8 cellular contexts compared by ENCODE assay signal in genomic region chr16:79601092-79601977, GRCh38. TPM values are rescaled to one million over a fixed set of nuclear protein-coding genes. Genes with fewer than 3 reads are reported as not detected.
DNase-seq lines count a peak whose midpoint lies in the region; ATAC-seq lines count a peak whose summit lies in the region.

No MANE protein-coding gene starts in this region.

- H3K4me3 ChIP-seq in aorta (ENCODE audit: low read length in 2 of 2) = peak overlapping the region; percentile 85 to 89

- no peaks in the 10 kb centered on the region for H3K9me3 ChIP-seq in aorta (ENCODE audit: control insufficient read depth, low read length)

- H3K27me3 ChIP-seq in aorta (ENCODE audit: control insufficient read depth in 1 of 2, insufficient read depth in 2 of 2, low read length in 1 of 2) = no peaks in the 10 kb centered on the region

- no peak for ATAC-seq in naive thymus-derived CD8-positive, alpha-beta T cell
- ATAC-seq in aorta (ENCODE audit: low FRiP score) = peak; percentile 70
- no peak for ATAC-seq in GM19397 (IDR thresholded peaks at IDR 0.05; ENCODE audit: unreplicated experiment)

- H3K4me1 ChIP-seq in aorta (ENCODE audit: control insufficient read depth in 1 of 2, insufficient read depth in 2 of 2, low read length in 2 of 2) = no peaks in the 10 kb centered on the region

- WGBS in aorta, 2 donors = 0% methylated on average over 50 to 51 of the region's 51 CpGs

- H3K27me3 Mint-ChIP-seq in naive thymus-derived CD8-positive, alpha-beta T cell = peaks cover 28 to 73% (median 47%) of the 10 kb centered on the region in 5 donors

- intact Hi-C loops in aorta (cut with DNase I) = loop anchor here (2.0 to 10.0 kb wide), 6 partner anchors 113 to 1097 kb away; no protein-coding TSS in a partner anchor

- peak; percentile 15 for DNase-seq in ACHN
- DNase-seq in HK-2 (ENCODE audit: unreplicated experiment) = peak; percentile 54
- peak; percentile 62 for DNase-seq in activated CD8-positive, alpha-beta memory T cell treated with anti-CD3 and anti-CD28 coated beads, Interleukin-2, amount 50 U/mL, for 48 hours
- DNase-seq in fibroblast of peridontal ligament (ENCODE audit: extremely low read depth) = peak; percentile 29
- DNase-seq in naive thymus-derived CD8-positive, alpha-beta T cell = peak in 1 of 10 donors; percentile 3
- DNase-seq in aorta = peak; percentile 76 to 86
- DNase-seq in NCI-H1092 treated with DMSO at 0.1 percent for 48 hours (lab: John Stamatoyannopoulos, UW) = no peak

- H3K4me3 Mint-ChIP-seq in naive thymus-derived CD8-positive, alpha-beta T cell = peak overlapping the region; percentile 27 to 98 (median 90)

- H3K4me1 Mint-ChIP-seq in naive thymus-derived CD8-positive, alpha-beta T cell = peaks cover 12 to 31% (median 29%) of the 10 kb centered on the region in 4 donors

- in situ Hi-C loops in ACHN (cut with HindIII; ENCODE audit: low pct_ligation_motif_present, low pct_unique_long_range_greater_than_20kb, low sequenced_read_pairs) = no loop called here

- no peaks in the 10 kb centered on the region for H3K9me3 Mint-ChIP-seq in naive thymus-derived CD8-positive, alpha-beta T cell

- peaks cover 0 to 4% (median 3%) of the 10 kb centered on the region in 3 donors for H3K36me3 Mint-ChIP-seq in naive thymus-derived CD8-positive, alpha-beta T cell

- POLR2A ChIA-PET in naive thymus-derived CD8-positive, alpha-beta T cell (lab: Charles Lee) = no interaction called here

- H3K36me3 ChIP-seq in aorta (ENCODE audit: control insufficient read depth in 1 of 2, insufficient read depth in 2 of 2, low read length in 1 of 2) = no peaks in the 10 kb centered on the region

- peak overlapping the region; percentile 58 to 65 for H3K27ac ChIP-seq in aorta (ENCODE audit: low read depth in 1 of 2, low read length in 2 of 2)

- peak overlapping the region in 3 of 10 donors; percentile 72 to 89 (median 73) for H3K27ac Mint-ChIP-seq in naive thymus-derived CD8-positive, alpha-beta T cell

RNA-seq across cellular contexts. Expression of gene MAF, which starts 0.8 kb away (rescaled TPM):
- total RNA-seq in naive thymus-derived CD8-positive, alpha-beta T cell = 1 to 10 TPM in 1 of 2 experiments, under 1 TPM in 1; 0.74 to 1.0 TPM
- polyA plus RNA-seq in naive thymus-derived CD8-positive, alpha-beta T cell = under 1 TPM in 2 of 3 donors, not detected in 1; 0.09 to 0.67 TPM
- total RNA-seq in aorta = 100 to 1,000 TPM in 1 of 2 donors, 10 to 100 TPM in 1; 62.8 to 109 TPM
- polyA plus RNA-seq in aorta = 10 to 100 TPM; 12.6 to 18.2 TPM

Comparison
In these comparisons a context has a peak if more than half of its experiments do, and no peak if none do; other contexts are left out.
1. RNA of gene MAF, which starts 0.8 kb away (total RNA-seq): 62.8 to 109 TPM in aorta; 0.74 to 1.0 TPM in naive thymus-derived CD8-positive, alpha-beta T cell; every median in the first group is over 10 times any median in the second.